12 cellular contexts compared by ENCODE assay signal in genomic region chr3:11632564-11632963, GRCh38. TPM values are rescaled to one million over a fixed set of nuclear protein-coding genes. Genes with fewer than 3 reads are reported as not detected.
DNase-seq lines count a peak whose midpoint lies in the region; ATAC-seq and TF ChIP-seq lines count a peak whose summit lies in the region.
"Had no signal": no experiment of that assay in that cellular context is flagged by ENCODE, and none has a peak within 500 bp of the region (broad histone marks: within the 10 kb centered on the region; RNA-seq: fewer than 3 reads in every experiment).

No MANE protein-coding gene starts in this region.

- H3K27me3 Mint-ChIP-seq in activated CD8-positive, alpha-beta memory T cell treated with anti-CD3 and anti-CD28 coated beads, Interleukin-2, amount 10 ng/mL, durations not matched to agents 7 days and 5 days, result no peaks in the 10 kb centered on the region
- H3K27me3 Mint-ChIP-seq in T-cell, result no peaks in the 10 kb centered on the region
- H3K27me3 Mint-ChIP-seq: activated B cell treated with CpG ODN at 0.5 μM for 24 hours had no signal

- H3K4me3 ChIP-seq in mesenchymal stem cell (ENCODE audit: insufficient read depth in 1 of 2, low read depth in 1 of 2, low read length in 2 of 2) (no peak overlapping the region), tibial artery (no peak overlapping the region), H7 (ENCODE audit: insufficient read depth, low read depth, low read length) (no peak overlapping the region)

- H3K36me3 Mint-ChIP-seq in activated CD8-positive, alpha-beta memory T cell treated with anti-CD3 and anti-CD28 coated beads, Interleukin-2, amount 10 ng/mL, durations not matched to agents 7 days and 5 days, result peaks cover 36% of the 10 kb centered on the region
- H3K36me3 Mint-ChIP-seq in T-cell, result peaks cover 13% of the 10 kb centered on the region

- DNase-seq in activated CD8-positive, alpha-beta memory T cell treated with anti-CD3 and anti-CD28 coated beads, Interleukin-2, amount 10 ng/mL, durations not matched to agents 7 days and 5 days, result no peak
- DNase-seq in activated CD8-positive, alpha-beta memory T cell treated with anti-CD3 and anti-CD28 coated beads for 24 hours, result no peak
- DNase-seq in T-cell (no peak), mesenchymal stem cell (no peak), tibial artery (no peak), H7 (no peak), foreskin keratinocyte (no peak)
- DNase-seq: activated B cell treated with CpG ODN at 0.5 μM for 24 hours; SHP77 treated with DMSO at 0.1 percent for 48 hours; stimulated activated CD4-positive, alpha-beta T cell treated with anti-CD3 and anti-CD28 coated beads, Interleukin-15, amount 100 ng/mL, for 24 hours had no signal

- H3K36me3 ChIP-seq in mesenchymal stem cell (ENCODE audit: control insufficient read depth in 1 of 2, insufficient read depth in 2 of 2, low read depth in 1 of 2, low read length in 2 of 2) (peaks cover 0 to 2% of the 10 kb centered on the region in 2 experiments), tibial artery (no peaks in the 10 kb centered on the region), H7 (replicated peaks; ENCODE audit: control insufficient read depth, insufficient read depth, low read length) (no peaks in the 10 kb centered on the region)
- H3K36me3 ChIP-seq: neutrophil had no signal

- H2AFZ ChIP-seq in mesenchymal stem cell (ENCODE audit: low read depth, low read length), result no peak overlapping the region

- no peaks in the 10 kb centered on the region for H3K79me1 ChIP-seq in mesenchymal stem cell (replicated peaks; ENCODE audit: low read length, poor library complexity, severe bottlenecking)

- no peak overlapping the region for H2BK5ac ChIP-seq in mesenchymal stem cell (ENCODE audit: low read depth, low read length, poor library complexity, severe bottlenecking)

- no peak overlapping the region for H3K4me3 Mint-ChIP-seq in activated CD8-positive, alpha-beta memory T cell treated with anti-CD3 and anti-CD28 coated beads, Interleukin-2, amount 10 ng/mL, durations not matched to agents 7 days and 5 days
- peak overlapping the region in 1 of 3 donors; percentile 65 for H3K4me3 Mint-ChIP-seq in T-cell
- H3K4me3 Mint-ChIP-seq: activated B cell treated with CpG ODN at 0.5 μM for 24 hours had no signal

- CTCF ChIA-PET in activated CD8-positive, alpha-beta memory T cell treated with anti-CD3 and anti-CD28 coated beads, Interleukin-2, amount 10 ng/mL, durations not matched to agents 7 days and 5 days (lab: Charles Lee), result no interaction called here
- CTCF ChIA-PET in T-cell (lab: Charles Lee), result no interaction called here

- no peak overlapping the region for H2BK12ac ChIP-seq in mesenchymal stem cell (ENCODE audit: low read length in 2 of 2)

- H3K27me3 ChIP-seq in mesenchymal stem cell (ENCODE audit: control insufficient read depth in 1 of 2, insufficient read depth in 1 of 2, low read length in 2 of 2) (no peaks in the 10 kb centered on the region), tibial artery (no peaks in the 10 kb centered on the region), H7 (ENCODE audit: control insufficient read depth, insufficient read depth, low read length) (no peaks in the 10 kb centered on the region), foreskin keratinocyte (no peaks in the 10 kb centered on the region)
- H3K27me3 ChIP-seq: neutrophil had no signal

- TF ChIP-seq CTCF in tibial artery (IDR thresholded peaks at IDR 0.05), result no peak
- TF ChIP-seq CTCF in foreskin keratinocyte (conservative IDR thresholded peaks at IDR 0.05), result no peak

- H4K8ac ChIP-seq in mesenchymal stem cell (ENCODE audit: low read length), result no peak overlapping the region

- H3K27ac ChIP-seq in mesenchymal stem cell (ENCODE audit: low read length, poor library complexity, severe bottlenecking) (no peak overlapping the region), tibial artery (peak overlapping the region; percentile 6 to 40), foreskin keratinocyte (no peak overlapping the region)
- H3K27ac ChIP-seq: neutrophil had no signal

- H3K27ac Mint-ChIP-seq in activated CD8-positive, alpha-beta memory T cell treated with anti-CD3 and anti-CD28 coated beads, Interleukin-2, amount 10 ng/mL, durations not matched to agents 7 days and 5 days, result peak overlapping the region; percentile 1
- peak overlapping the region; percentile 81 to 86 for H3K27ac Mint-ChIP-seq in T-cell
- H3K27ac Mint-ChIP-seq: activated B cell treated with CpG ODN at 0.5 μM for 24 hours had no signal

- H3K4ac ChIP-seq in mesenchymal stem cell (ENCODE audit: low read depth in 1 of 2, low read length in 2 of 2), result no peak overlapping the region

- H3K14ac ChIP-seq in mesenchymal stem cell (ENCODE audit: low read length in 2 of 2), result no peak overlapping the region

- no peak overlapping the region for H2AK5ac ChIP-seq in mesenchymal stem cell (ENCODE audit: low read length, severe bottlenecking)

- 88% methylated on average over 2 of the region's 2 CpGs for WGBS in mesenchymal stem cell

- no peak overlapping the region for H2BK15ac ChIP-seq in mesenchymal stem cell (ENCODE audit: low read depth, poor library complexity, severe bottlenecking)

- intact Hi-C loops in tibial artery (cut with DNase I; ENCODE audit: low total_unique reads), result no loop called here

- H3K4me2 ChIP-seq in mesenchymal stem cell (ENCODE audit: low read length, poor library complexity, severe bottlenecking), result no peak overlapping the region

- peaks cover 58% of the 10 kb centered on the region for H3K4me1 Mint-ChIP-seq in activated CD8-positive, alpha-beta memory T cell treated with anti-CD3 and anti-CD28 coated beads, Interleukin-2, amount 10 ng/mL, durations not matched to agents 7 days and 5 days
- H3K4me1 Mint-ChIP-seq in T-cell, result peaks cover 68 to 76% (median 73%) of the 10 kb centered on the region in 3 donors

- no peaks in the 10 kb centered on the region for H3K9me3 Mint-ChIP-seq in activated CD8-positive, alpha-beta memory T cell treated with anti-CD3 and anti-CD28 coated beads, Interleukin-2, amount 10 ng/mL, durations not matched to agents 7 days and 5 days (ENCODE audit: low read depth)
- H3K9me3 Mint-ChIP-seq in T-cell, result no peaks in the 10 kb centered on the region
- H3K9me3 Mint-ChIP-seq: activated B cell treated with CpG ODN at 0.5 μM for 24 hours had no signal

- H4K91ac ChIP-seq in mesenchymal stem cell (ENCODE audit: low read length), result no peak overlapping the region

- POLR2A ChIA-PET in T-cell (lab: Charles Lee), result no interaction called here

- H2BK120ac ChIP-seq in mesenchymal stem cell (ENCODE audit: low read depth, low read length), result no peak overlapping the region

- ATAC-seq in activated CD8-positive, alpha-beta memory T cell treated with anti-CD3 and anti-CD28 coated beads, Interleukin-2, amount 10 ng/mL, durations not matched to agents 7 days and 5 days, result no peak
- ATAC-seq in T-cell (replicated peaks in 1 of 4) (no peak), foreskin keratinocyte (no peak), GM21360 (IDR thresholded peaks at IDR 0.05; ENCODE audit: unreplicated experiment) (no peak)

- H3K9ac ChIP-seq in mesenchymal stem cell (ENCODE audit: low read length), result peak overlapping the region; percentile 23

- no peak overlapping the region for H3K23ac ChIP-seq in mesenchymal stem cell (ENCODE audit: low read length in 2 of 2)

- no peak overlapping the region for H3K18ac ChIP-seq in mesenchymal stem cell (ENCODE audit: low read depth in 1 of 2, low read length in 2 of 2)

- no peaks in the 10 kb centered on the region for H3K9me3 ChIP-seq in mesenchymal stem cell (ENCODE audit: control insufficient read depth, low read length)
- no peaks in the 10 kb centered on the region for H3K9me3 ChIP-seq in tibial artery
- H3K9me3 ChIP-seq: neutrophil had no signal

- H3K4me1 ChIP-seq in mesenchymal stem cell (ENCODE audit: control insufficient read depth, insufficient read depth, low read depth, low read length) (peaks cover 5% of the 10 kb centered on the region), tibial artery (peaks cover 0 to 97% (median 47%) of the 10 kb centered on the region in 4 donors), foreskin keratinocyte (no peaks in the 10 kb centered on the region)

RNA-seq across cellular contexts. Expression of gene VGLL4, which starts 11.2 kb away (rescaled TPM):
- 10 to 100 TPM; 45.3 to 53.2 TPM for total RNA-seq in activated CD8-positive, alpha-beta memory T cell treated with anti-CD3 and anti-CD28 coated beads, Interleukin-2, amount 10 ng/mL, durations not matched to agents 7 days and 5 days
- total RNA-seq in T-cell, result 10 to 100 TPM; 24.7 to 33.4 (median 28.4) TPM
- polyA plus RNA-seq in mesenchymal stem cell (2013, experiment 1 of 2), result 73.9 TPM
- polyA plus RNA-seq in mesenchymal stem cell (2013, experiment 2 of 2), result 71.8 TPM
- total RNA-seq in H7 (2014; rRNA removed; shearing (Covaris generic)), result 44.2 and 49.7 TPM in 2 replicates
- total RNA-seq in foreskin keratinocyte, result 28.3 and 30.2 TPM in 2 replicates
- polyA plus RNA-seq in foreskin keratinocyte, result 13.6 and 14.8 TPM in 2 replicates

Comparison
In these comparisons a context has a peak if more than half of its experiments do, and no peak if none do; other contexts are left out.
1. H3K27ac ChIP-seq: peak in tibial artery (2 of 2); none in mesenchymal stem cell (single experiment) and foreskin keratinocyte (single experiment).